ENCODE assay signal across 14 cellular contexts in the genomic region with DNA sequence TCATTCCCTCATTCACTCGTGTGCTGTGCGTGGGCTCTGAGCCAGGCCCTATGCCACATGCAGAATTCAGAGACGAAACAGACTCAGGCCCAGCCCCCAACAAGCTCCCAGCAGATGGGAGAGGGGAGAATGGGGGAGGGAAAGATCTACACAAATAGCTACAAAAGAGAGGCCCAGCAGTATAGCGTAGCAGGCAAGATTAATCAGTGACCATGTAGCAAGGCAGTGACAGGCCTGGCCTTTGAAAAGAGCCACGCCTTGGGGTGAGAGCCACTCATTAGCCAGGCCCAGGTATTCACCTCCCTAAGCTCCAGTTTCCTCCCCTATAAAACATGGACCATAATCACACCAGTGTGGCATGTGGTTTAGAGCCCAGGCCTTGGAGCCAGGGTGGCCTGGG. TPM values are rescaled to one million over a fixed set of nuclear protein-coding genes. Genes with fewer than 3 reads are reported as not detected.
DNase-seq lines count a peak whose midpoint lies in the region; ATAC-seq and TF ChIP-seq lines count a peak whose summit lies in the region.
"Had no signal": no experiment of that assay in that cellular context is flagged by ENCODE, and none has a peak within 500 bp of the region (broad histone marks: within the 10 kb centered on the region; RNA-seq: fewer than 3 reads in every experiment).

No MANE protein-coding gene starts in this region.

- no peak overlapping the region for H3K4me3 Mint-ChIP-seq in mesothelial cell of epicardium
- H3K4me3 Mint-ChIP-seq: stimulated activated effector memory CD8-positive, alpha-beta T cell treated with anti-CD3 and anti-CD28 coated beads, Interleukin-12 subunit alpha, Interleukin-12 subunit beta, amount 100 ng/mL, for 72 hours had no signal

- H3K36me3 ChIP-seq in BE2C: no peaks in the 10 kb centered on the region
- H3K36me3 ChIP-seq: breast epithelium, esophagus muscularis mucosa, neutrophil, SJCRH30 had no signal

- H3K36me3 Mint-ChIP-seq in mesothelial cell of epicardium: no peaks in the 10 kb centered on the region
- H3K36me3 Mint-ChIP-seq: stimulated activated effector memory CD8-positive, alpha-beta T cell treated with anti-CD3 and anti-CD28 coated beads, Interleukin-12 subunit alpha, Interleukin-12 subunit beta, amount 100 ng/mL, for 72 hours had no signal

- H3K4me3 ChIP-seq in BE2C (ENCODE audit: low read depth, low read length): no peak overlapping the region
- H3K4me3 ChIP-seq: breast epithelium, esophagus muscularis mucosa, SJCRH30 had no signal

- no peaks in the 10 kb centered on the region for H3K9me3 Mint-ChIP-seq in mesothelial cell of epicardium

- TF ChIP-seq CTCF in BE2C (IDR thresholded peaks at IDR 0.05; ENCODE audit: low read depth, low read length) (no peak), mesothelial cell of epicardium (IDR thresholded peaks at IDR 0.05; ENCODE audit: unreplicated experiment) (no peak)

- H3K27me3 ChIP-seq in BE2C: no peaks in the 10 kb centered on the region
- H3K27me3 ChIP-seq: breast epithelium, esophagus muscularis mucosa, SJCRH30 had no signal

- ATAC-seq in HG02798 (IDR thresholded peaks at IDR 0.05; ENCODE audit: poor library complexity, unreplicated experiment): no peak
- ATAC-seq: stimulated activated effector memory CD8-positive, alpha-beta T cell treated with anti-CD3 and anti-CD28 coated beads, Interleukin-12 subunit alpha, Interleukin-12 subunit beta, amount 100 ng/mL, for 72 hours had no signal

- peak overlapping the region; percentile 94 for H3K27ac Mint-ChIP-seq in mesothelial cell of epicardium
- H3K27ac Mint-ChIP-seq: stimulated activated effector memory CD8-positive, alpha-beta T cell treated with anti-CD3 and anti-CD28 coated beads, Interleukin-12 subunit alpha, Interleukin-12 subunit beta, amount 100 ng/mL, for 72 hours had no signal

- H3K27me3 Mint-ChIP-seq in mesothelial cell of epicardium (ENCODE audit: low read depth): no peaks in the 10 kb centered on the region

- 0 out of 2 replicates have a peak, but pooled peaks cover 2% of the 10 kb centered on the region for H3K9me3 ChIP-seq in BE2C
- H3K9me3 ChIP-seq: breast epithelium, neutrophil, SJCRH30 had no signal

- H3K4me1 ChIP-seq in BE2C: peaks cover 21% of the 10 kb centered on the region

- DNase-seq in BE2C: peak; percentile 85
- peak; percentile 78 for DNase-seq in HT-29 (ENCODE audit: low spot score)
- peak; percentile 38 for DNase-seq in astrocyte of the hippocampus (ENCODE audit: low read depth, low spot score)
- no peak for DNase-seq in mesothelial cell of epicardium (ENCODE audit: low spot score in 2 of 2, unreplicated experiment in 2 of 2)
- no peak for DNase-seq in GM03348 (ENCODE audit: low spot score)
- no peak for DNase-seq in SHP77 treated with DMSO at 0.1 percent for 48 hours (lab: John Stamatoyannopoulos, UW)
- DNase-seq in NCI-H526 treated with DMSO at 0.1 percent for 48 hours (lab: John Stamatoyannopoulos, UW): no peak
- DNase-seq: NCI-H2029 treated with DMSO at 0.1 percent for 48 hours, SJCRH30 had no signal

- H3K4me1 Mint-ChIP-seq in mesothelial cell of epicardium: peaks cover 55% of the 10 kb centered on the region

RNA-seq across cellular contexts. Expression of a gene that starts 16.4 kb away (rescaled TPM):
- 23.0 TPM for polyA plus RNA-seq in BE2C (2012; ENCODE audit: insufficient read depth, insufficient read length, low read depth)
- 2,402 and 2,405 TPM in 2 replicates for total RNA-seq in HT-29 (2014; rRNA removed; shearing (Covaris generic))
- 366 to 377 TPM (median 368 TPM) in 3 replicates for total RNA-seq in mesothelial cell of epicardium
- total RNA-seq: SJCRH30 had no signal

RNA-seq across cellular contexts. Expression of a gene that starts 25.8 kb away (rescaled TPM):
- polyA plus RNA-seq in BE2C (2012; ENCODE audit: insufficient read depth, insufficient read length, low read depth): not detected
- 14.1 and 15.9 TPM in 2 replicates for total RNA-seq in HT-29 (2014; rRNA removed; shearing (Covaris generic))
- 8.5 to 10.2 TPM (median 8.7 TPM) in 3 replicates for total RNA-seq in mesothelial cell of epicardium

RNA-seq across cellular contexts. Expression of a gene that starts 27.4 kb away (rescaled TPM):
- 0.19 TPM for polyA plus RNA-seq in BE2C (2012; ENCODE audit: insufficient read depth, insufficient read length, low read depth)
- not detected in 2 replicates for total RNA-seq in HT-29 (2014; rRNA removed; shearing (Covaris generic))
- not detected in 3 replicates for total RNA-seq in mesothelial cell of epicardium
- total RNA-seq: esophagus muscularis mucosa, SJCRH30 had no signal

RNA-seq across cellular contexts. Expression of a gene that starts 39.1 kb away (rescaled TPM):
- polyA plus RNA-seq in BE2C (2012; ENCODE audit: insufficient read depth, insufficient read length, low read depth): not detected
- 35.5 and 45.8 TPM in 2 replicates for total RNA-seq in HT-29 (2014; rRNA removed; shearing (Covaris generic))
- 5.3 to 7.0 TPM (median 6.3 TPM) in 3 replicates for total RNA-seq in mesothelial cell of epicardium

RNA-seq across cellular contexts. Expression of a gene that starts 42.2 kb away (rescaled TPM):
- not detected for polyA plus RNA-seq in BE2C (2012; ENCODE audit: insufficient read depth, insufficient read length, low read depth)
- total RNA-seq in HT-29 (2014; rRNA removed; shearing (Covaris generic)): not detected in 2 replicates
- total RNA-seq in mesothelial cell of epicardium: 0.45 TPM in 1 of 3 replicates, not detected in the others
- total RNA-seq: SJCRH30 had no signal

Comparison
In these comparisons a context has a peak if more than half of its experiments do, and no peak if none do; other contexts are left out.
1. DNase-seq: peak in BE2C (single experiment), HT-29 (single experiment) and astrocyte of the hippocampus (single experiment); none in mesothelial cell of epicardium (0 of 2), GM03348 (single experiment), SHP77 treated with DMSO at 0.1 percent for 48 hours (single experiment) and NCI-H526 treated with DMSO at 0.1 percent for 48 hours (single experiment).